ENCODE assay signal across 19 cellular contexts in genomic region chr6:147195987-147196386, GRCh38.
"Had no signal": no experiment of that assay in that cellular context is flagged by ENCODE, and none has a peak within 500 bp of the region (broad histone marks: within the 10 kb centered on the region; RNA-seq: fewer than 3 reads in every experiment).

No MANE protein-coding gene starts in this region.

- H3K27me3 ChIP-seq: dorsolateral prefrontal cortex, hepatocyte, neural progenitor cell, tibial artery had no signal

- H3K27ac Mint-ChIP-seq: memory B cell, neural progenitor cell had no signal

- H3K27ac ChIP-seq: dorsolateral prefrontal cortex, hepatocyte, neural progenitor cell, psoas muscle, skin epidermis, tibial artery had no signal

- H2AFZ ChIP-seq: hepatocyte, neural progenitor cell had no signal

- H3K4me3 Mint-ChIP-seq: activated CD8-positive, alpha-beta memory T cell treated with anti-CD3 and anti-CD28 coated beads, Interleukin-2, amount 10 ng/mL, durations not matched to agents 7 days and 5 days; memory B cell; neural progenitor cell had no signal

- H3K4me3 ChIP-seq: dorsolateral prefrontal cortex, hepatocyte, neural progenitor cell, psoas muscle, skin epidermis, tibial artery had no signal

- DNase-seq: activated CD4-positive, alpha-beta T cell treated with anti-CD3 and anti-CD28 coated beads, Interleukin-2, amount 50 U/mL, for 1 hour; activated CD4-positive, CD25-positive, alpha-beta regulatory T cell; activated CD8-positive, alpha-beta memory T cell treated with anti-CD3 and anti-CD28 coated beads, Interleukin-2, amount 10 ng/mL, durations not matched to agents 7 days and 5 days; activated naive CD4-positive, alpha-beta T cell treated with Interleukin-2 at 50 U/mL for 16 hours; activated T-cell treated with anti-CD3 and anti-CD28 coated beads, Interleukin-2, amount 50 U/mL, for 4 hours; amygdala; dorsolateral prefrontal cortex; foreskin fibroblast; psoas muscle; right cardiac atrium; stimulated activated CD4-positive, alpha-beta T cell treated with anti-CD3 and anti-CD28 coated beads, Interleukin-15, amount 100 ng/mL, for 24 hours; stimulated activated CD4-positive, alpha-beta T cell treated with anti-CD3 and anti-CD28 coated beads, Interleukin-2, amount 100 ng/mL, for 48 hours; substantia nigra; T1000; tibial artery had no signal

- H3K4me2 ChIP-seq: hepatocyte, neural progenitor cell had no signal

- H3K9me3 ChIP-seq: psoas muscle, tibial artery had no signal

- H3K4me1 Mint-ChIP-seq: neural progenitor cell had no signal

- H3K4me1 ChIP-seq: neural progenitor cell, psoas muscle, tibial artery had no signal

- H3K9ac ChIP-seq: neural progenitor cell had no signal

- H3K27me3 Mint-ChIP-seq: activated CD8-positive, alpha-beta memory T cell treated with anti-CD3 and anti-CD28 coated beads, Interleukin-2, amount 10 ng/mL, durations not matched to agents 7 days and 5 days; memory B cell had no signal

- H3K79me2 ChIP-seq: hepatocyte had no signal

- H3K36me3 ChIP-seq: neural progenitor cell, tibial artery had no signal

- H3K36me3 Mint-ChIP-seq: activated CD8-positive, alpha-beta memory T cell treated with anti-CD3 and anti-CD28 coated beads, Interleukin-2, amount 10 ng/mL, durations not matched to agents 7 days and 5 days; memory B cell; neural progenitor cell had no signal

- ATAC-seq: psoas muscle, right cardiac atrium had no signal

- H3K9me3 Mint-ChIP-seq: activated T-cell treated with anti-CD3 and anti-CD28 coated beads, Interleukin-2, amount 50 U/mL, for 4 hours; memory B cell; neural progenitor cell had no signal
